28 cellular contexts compared by ENCODE assay signal in the genomic region with DNA sequence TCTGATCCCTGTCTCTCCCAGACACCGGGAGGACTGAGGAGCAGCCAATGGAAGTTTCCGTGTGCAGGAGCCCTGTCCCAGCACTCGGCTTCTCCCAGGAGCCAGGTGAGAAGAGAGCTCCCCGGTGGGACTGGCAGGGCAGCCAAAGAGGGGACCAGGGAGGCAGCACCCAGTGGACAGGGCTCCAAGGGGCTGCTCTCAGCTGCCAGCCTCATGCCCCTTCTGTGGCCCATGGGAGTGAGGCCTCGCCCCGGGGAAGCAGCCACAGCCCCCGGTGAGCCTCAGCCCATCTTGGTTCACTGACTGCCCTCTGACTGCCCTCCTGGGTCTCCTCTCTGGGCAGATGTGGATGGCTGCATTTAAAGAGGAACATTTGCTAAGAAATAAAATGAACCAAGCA. TPM values are rescaled to one million over a fixed set of nuclear protein-coding genes. Genes with fewer than 3 reads are reported as not detected.
DNase-seq lines count a peak whose midpoint lies in the region; ATAC-seq and TF ChIP-seq lines count a peak whose summit lies in the region.
"Had no signal": no experiment of that assay in that cellular context is flagged by ENCODE, and none has a peak within 500 bp of the region (broad histone marks: within the 10 kb centered on the region; RNA-seq: fewer than 3 reads in every experiment).

No MANE protein-coding gene starts in this region.

- WGBS in SK-N-SH (ENCODE audit: low lambda C conversion rate) = 100% methylated on average over 1 of the region's 7 CpGs
- 94% methylated on average over 7 of the region's 7 CpGs for WGBS in right cardiac atrium

- H3K4me1 ChIP-seq in SK-N-SH (ENCODE audit: control insufficient read depth in 1 of 2, insufficient read depth in 2 of 2, low read depth in 1 of 2, low read length in 1 of 2) (peaks cover 0 to under 1% of the 10 kb centered on the region in 2 experiments; a peak in 1 of 4 replicates), right cardiac atrium (ENCODE audit: control insufficient read depth, insufficient read depth, low read length) (no peaks in the 10 kb centered on the region)
- H3K4me1 ChIP-seq: A549, Caco-2 had no signal

- TF ChIP-seq RAD21 in SK-N-SH (IDR thresholded peaks at IDR 0.05; ENCODE audit: low read length) = no peak

- H4K20me1 ChIP-seq in SK-N-SH (ENCODE audit: insufficient read depth) = no peaks in the 10 kb centered on the region

- POLR2A ChIA-PET in SK-N-SH (lab: Yijun Ruan, JAX) = no interaction called here
- POLR2A ChIA-PET in RWPE1 (lab: Yijun Ruan, JAX; ENCODE audit: low non-redundant PET) = no interaction called here

- CTCF ChIA-PET in SK-N-SH (lab: Yijun Ruan, JAX) = interaction anchor here (1.3 to 1.8 kb wide), 2 partner anchors 21 to 44 kb away, joined by 3 to 6 read pairs; a partner anchor contains a TSS
- CTCF ChIA-PET in RWPE1 (lab: Yijun Ruan, JAX) = interaction anchor here (0.6 kb wide), 1 partner anchor 266 kb away, joined by 4 read pairs; no protein-coding TSS in a partner anchor

- H3K9me3 ChIP-seq in SK-N-SH = no peaks in the 10 kb centered on the region
- H3K9me3 ChIP-seq in right cardiac atrium (ENCODE audit: control insufficient read depth, low read length) = no peaks in the 10 kb centered on the region
- H3K9me3 ChIP-seq: A549; BLaER1 treated with 17β-estradiol and CSF1 and Interleukin-3, amounts not matched to agents 10 nM and 100 nM; Caco-2 had no signal

- peaks cover 41% of the 10 kb centered on the region for H3K79me2 ChIP-seq in SK-N-SH (ENCODE audit: insufficient read depth)

- no peak overlapping the region for H3K4me3 Mint-ChIP-seq in neural crest cell
- H3K4me3 Mint-ChIP-seq: B cell; CD4-positive, alpha-beta T cell; CD8-positive, alpha-beta T cell had no signal

- H3K9me2 ChIP-seq in SK-N-SH = no peaks in the 10 kb centered on the region

- no peak overlapping the region for H3K9ac ChIP-seq in SK-N-SH

- no peak overlapping the region for H2AFZ ChIP-seq in SK-N-SH (ENCODE audit: low read depth)

- no peak overlapping the region for H3K27ac ChIP-seq in SK-N-SH (ENCODE audit: low read depth in 2 of 2, low read length in 1 of 2)
- H3K27ac ChIP-seq in right cardiac atrium (ENCODE audit: low read length) = no peak overlapping the region
- H3K27ac ChIP-seq in RWPE1 = peak overlapping the region; percentile 16
- H3K27ac ChIP-seq: 22Rv1, A549, C4-2B had no signal

- DNase-seq in SK-N-SH = peak; percentile 14
- peak in 2 of 3 donors; percentile 9 to 47 for DNase-seq in right cardiac atrium
- no peak for DNase-seq in left ventricle myocardium superior
- DNase-seq in RWPE1 (ENCODE audit: low spot score) = no peak
- DNase-seq in neural crest cell (ENCODE audit: low read depth, low spot score) = no peak
- DNase-seq in GM20000 (ENCODE audit: low spot score) = no peak
- DNase-seq: AML-193; Calu3; CD4-positive, alpha-beta T cell; CD8-positive, alpha-beta T cell; DMS 273 treated with DMSO at 0.1 percent for 48 hours; DMS153; DMS53; DMS79; DND-41; EL; GDM1 had no signal

- no peaks in the 10 kb centered on the region for H3K36me3 Mint-ChIP-seq in neural crest cell (ENCODE audit: low read depth)

- intact Hi-C loops in right cardiac atrium (cut with DNase I) = no loop called here
- intact Hi-C loops in left ventricle myocardium superior (cut with micrococcal nuclease) = no loop called here

- peak overlapping the region; percentile 43 for H3K27ac Mint-ChIP-seq in neural crest cell (ENCODE audit: unreplicated experiment)
- H3K27ac Mint-ChIP-seq: B cell; CD4-positive, alpha-beta T cell; CD8-positive, alpha-beta T cell had no signal

- H3K4me2 ChIP-seq in SK-N-SH = no peak overlapping the region
- H3K4me2 ChIP-seq: A549; BLaER1 treated with 17β-estradiol and CSF1 and Interleukin-3, amounts not matched to agents 10 nM and 100 nM had no signal

- TF ChIP-seq EP300 in SK-N-SH (IDR thresholded peaks at IDR 0.05; ENCODE audit: borderline replicate concordance in 1 of 2, low read depth in 1 of 2, low read length in 1 of 2) = no peak

- no peak overlapping the region for H3K4me3 ChIP-seq in SK-N-SH (ENCODE audit: low read depth in 2 of 2, low read length in 1 of 2)
- H3K4me3 ChIP-seq in right cardiac atrium (ENCODE audit: low read length) = no peak overlapping the region
- H3K4me3 ChIP-seq: A549; BLaER1 treated with 17β-estradiol and CSF1 and Interleukin-3, amounts not matched to agents 10 nM and 100 nM; GM12878 had no signal

- H3K27me3 ChIP-seq in SK-N-SH (ENCODE audit: insufficient read depth) (no peaks in the 10 kb centered on the region), right cardiac atrium (ENCODE audit: control insufficient read depth, insufficient read depth) (no peaks in the 10 kb centered on the region)
- H3K27me3 ChIP-seq: BLaER1 treated with 17β-estradiol and CSF1 and Interleukin-3, amounts not matched to agents 10 nM and 100 nM had no signal

- no peaks in the 10 kb centered on the region for H3F3A ChIP-seq in SK-N-SH (replicated peaks; ENCODE audit: insufficient read depth)

- no peak for TF ChIP-seq CTCF in SK-N-SH (IDR thresholded peaks at IDR 0.05)
- no peak for TF ChIP-seq CTCF in RWPE1 (conservative IDR thresholded peaks at IDR 0.05; ENCODE audit: low read depth)
- TF ChIP-seq CTCF in neural crest cell (conservative IDR thresholded peaks at IDR 0.05) = no peak
- TF ChIP-seq CTCF in GM20000 (IDR thresholded peaks at IDR 0.05; ENCODE audit: extremely low read depth, missing control alignments) = no peak

- H3K27me3 Mint-ChIP-seq in neural crest cell (ENCODE audit: low read depth) = no peaks in the 10 kb centered on the region
- H3K27me3 Mint-ChIP-seq: B cell; CD4-positive, alpha-beta T cell had no signal

- peaks cover 7 to 51% of the 10 kb centered on the region in 2 experiments for H3K36me3 ChIP-seq in SK-N-SH (replicated peaks in 1 of 2; ENCODE audit: control insufficient read depth in 1 of 2, insufficient read depth in 2 of 2, low read length in 1 of 2)

- ATAC-seq in SK-N-SH treated with all-trans-retinoic acid at 6 μM for 48 hours = no peak
- ATAC-seq in right cardiac atrium = no peak
- ATAC-seq in left ventricle myocardium superior = no peak
- ATAC-seq in HG02759 (IDR thresholded peaks at IDR 0.05; ENCODE audit: unreplicated experiment) = no peak
- ATAC-seq: A549; CD8-positive, alpha-beta T cell; GM12878 had no signal

- H3K9me3 Mint-ChIP-seq in neural crest cell = no peaks in the 10 kb centered on the region
- H3K9me3 Mint-ChIP-seq: CD4-positive, alpha-beta T cell; CD8-positive, alpha-beta T cell had no signal

- H3K4me1 Mint-ChIP-seq in neural crest cell = no peaks in the 10 kb centered on the region

TF ChIP-seq in SK-N-SH, 30 proteins besides CTCF, POLR2A, EP300 and RAD21 (continues in another document):
- no peak for TF ChIP-seq TCF12 (IDR thresholded peaks at IDR 0.05)
- TF ChIP-seq, protein P1, sequence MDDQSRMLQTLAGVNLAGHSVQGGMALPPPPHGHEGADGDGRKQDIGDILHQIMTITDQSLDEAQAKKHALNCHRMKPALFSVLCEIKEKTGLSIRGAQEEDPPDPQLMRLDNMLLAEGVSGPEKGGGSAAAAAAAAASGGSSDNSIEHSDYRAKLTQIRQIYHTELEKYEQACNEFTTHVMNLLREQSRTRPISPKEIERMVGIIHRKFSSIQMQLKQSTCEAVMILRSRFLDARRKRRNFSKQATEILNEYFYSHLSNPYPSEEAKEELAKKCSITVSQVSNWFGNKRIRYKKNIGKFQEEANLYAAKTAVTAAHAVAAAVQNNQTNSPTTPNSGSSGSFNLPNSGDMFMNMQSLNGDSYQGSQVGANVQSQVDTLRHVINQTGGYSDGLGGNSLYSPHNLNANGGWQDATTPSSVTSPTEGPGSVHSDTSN (IDR thresholded peaks at IDR 0.05) = no peak

TF ChIP-seq in SK-N-SH treated with all-trans-retinoic acid at 6 μM for 48 hours, 23 proteins besides CTCF, POLR2A, EP300 and RAD21 (continues in another document):
- TF ChIP-seq ESRRG (CRISPR knock-in tag; IDR thresholded peaks at IDR 0.05) (no peak), PPARA (CRISPR knock-in tag; IDR thresholded peaks at IDR 0.05; ENCODE audit: borderline replicate concordance) (no peak), BACH2 (CRISPR knock-in tag; IDR thresholded peaks at IDR 0.05; ENCODE audit: borderline replicate concordance) (no peak), ISL1 (CRISPR knock-in tag; IDR thresholded peaks at IDR 0.05) (no peak)

RNA-seq across cellular contexts. Expression of a gene that starts 6.8 kb away (rescaled TPM):
- polyA plus RNA-seq in SK-N-SH (2012; rRNA removed) (3.2 and 4.0 TPM in 2 replicates), right cardiac atrium (not detected)
- polyA plus RNA-seq in SK-N-SH (2012; cell fraction: cytosol; rRNA removed) = 0.82 and 1.5 TPM in 2 replicates
- polyA plus RNA-seq in SK-N-SH (2012; cell fraction: nucleus; rRNA removed) = 2.6 and 2.9 TPM in 2 replicates
- total RNA-seq in right cardiac atrium (1 to 10 TPM in 2 of 4 donors, not detected in 2; 1.4 to 2.2 TPM), left ventricle myocardium superior (1.3 TPM), neural crest cell (2.3 and 4.2 TPM in 2 replicates)

RNA-seq across cellular contexts. Expression of a gene that starts 10.6 kb away (rescaled TPM):
- polyA plus RNA-seq in SK-N-SH (2012; rRNA removed) (21.1 and 22.4 TPM in 2 replicates), right cardiac atrium (29.1 TPM)
- 8.0 and 12.9 TPM in 2 replicates for polyA plus RNA-seq in SK-N-SH (2012; cell fraction: cytosol; rRNA removed)
- polyA plus RNA-seq in SK-N-SH (2012; cell fraction: nucleus; rRNA removed) = 54.6 and 65.2 TPM in 2 replicates
- total RNA-seq in right cardiac atrium (10 to 100 TPM; 23.3 to 35.0 (median 28.6) TPM), left ventricle myocardium superior (30.6 TPM), neural crest cell (114 and 116 TPM in 2 replicates)

RNA-seq across cellular contexts. Expression of a gene that starts 11.1 kb away (rescaled TPM):
- polyA plus RNA-seq in SK-N-SH (2012; rRNA removed) = 34.3 and 42.8 TPM in 2 replicates
- 5.5 and 11.9 TPM in 2 replicates for polyA plus RNA-seq in SK-N-SH (2012; cell fraction: cytosol; rRNA removed)
- polyA plus RNA-seq in SK-N-SH (2012; cell fraction: nucleus; rRNA removed) = 235 and 240 TPM in 2 replicates
- total RNA-seq in right cardiac atrium = 10 to 100 TPM; 32.2 to 33.7 (median 33.3) TPM
- 29.0 TPM for polyA plus RNA-seq in right cardiac atrium
- 27.6 TPM for total RNA-seq in left ventricle myocardium superior
- total RNA-seq in neural crest cell = 76.6 and 82.9 TPM in 2 replicates

RNA-seq across cellular contexts. Expression of a gene that starts 11.2 kb away (rescaled TPM):
- polyA plus RNA-seq in SK-N-SH (2012; rRNA removed) (1.1 and 1.7 TPM in 2 replicates), right cardiac atrium (18.5 TPM)
- 0.45 and 0.62 TPM in 2 replicates for polyA plus RNA-seq in SK-N-SH (2012; cell fraction: cytosol; rRNA removed)
- 5.0 and 11.0 TPM in 2 replicates for polyA plus RNA-seq in SK-N-SH (2012; cell fraction: nucleus; rRNA removed)
- total RNA-seq in right cardiac atrium (10 to 100 TPM; 14.6 to 35.5 (median 19.3) TPM), left ventricle myocardium superior (12.7 TPM), neural crest cell (0.86 and 1.2 TPM in 2 replicates)

RNA-seq across cellular contexts. Expression of a gene that starts 27.1 kb away (rescaled TPM):
- polyA plus RNA-seq in SK-N-SH (2012; rRNA removed) (0.03 and 0.07 TPM in 2 replicates), right cardiac atrium (not detected)
- 0.01 and 0.03 TPM in 2 replicates for polyA plus RNA-seq in SK-N-SH (2012; cell fraction: cytosol; rRNA removed)
- polyA plus RNA-seq in SK-N-SH (2012; cell fraction: nucleus; rRNA removed) = 0.37 and 0.38 TPM in 2 replicates
- total RNA-seq in right cardiac atrium (under 1 TPM in 3 of 4 donors, not detected in 1; 0.08 to 0.14 (median 0.09) TPM), left ventricle myocardium superior (not detected), neural crest cell (0.05 and 0.07 TPM in 2 replicates)
- total RNA-seq: A172, G401 had no signal

Comparison
In these comparisons a context has a peak if more than half of its experiments do, and no peak if none do; other contexts are left out.
1. DNase-seq: peak in SK-N-SH (single experiment) and right cardiac atrium (2 of 3); none in left ventricle myocardium superior (single experiment), RWPE1 (single experiment), neural crest cell (single experiment) and GM20000 (single experiment).